ENCODE assay signal across 31 cellular contexts in the genomic region with DNA sequence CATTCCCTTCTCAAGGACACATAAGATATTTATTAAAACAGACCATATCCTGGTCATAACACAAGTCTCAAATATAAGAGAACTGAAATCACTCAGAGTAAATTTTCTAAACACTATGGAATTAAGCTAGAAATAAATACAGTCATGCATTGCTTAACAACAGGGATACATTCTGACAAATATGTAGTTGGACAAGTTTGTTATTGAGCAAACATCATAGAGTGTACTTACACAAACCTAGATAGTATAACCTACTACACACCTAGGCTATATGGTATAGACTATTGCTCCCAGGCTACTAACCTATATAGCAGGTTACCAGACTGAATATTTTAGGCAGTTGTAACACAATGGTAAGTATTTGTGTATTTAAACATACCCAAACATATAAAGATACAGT.
"Had no signal": no experiment of that assay in that cellular context is flagged by ENCODE, and none has a peak within 500 bp of the region (broad histone marks: within the 10 kb centered on the region; RNA-seq: fewer than 3 reads in every experiment).

No MANE protein-coding gene starts in this region.

- H3K4me3 Mint-ChIP-seq: activated B cell treated with CpG ODN at 0.5 μM for 24 hours; activated CD4-positive, alpha-beta memory T cell treated with anti-CD3 and anti-CD28 coated beads for 36 hours; activated CD4-positive, alpha-beta T cell treated with anti-CD3 and anti-CD28 coated beads, Interleukin-2, amount 10 ng/mL, durations not matched to agents 24 days and 14 days; activated CD8-positive, alpha-beta T cell treated with anti-CD3 and anti-CD28 coated beads for 36 hours; activated naive CD4-positive, alpha-beta T cell treated with anti-CD3 and anti-CD28 coated beads, Interleukin-2, amount 10 ng/mL, durations not matched to agents 7 days and 5 days; activated naive CD4-positive, alpha-beta T cell treated with anti-CD3 and anti-CD28 coated beads, Interleukin-2, amount 50 U/mL, for 24 hours; activated naive CD8-positive, alpha-beta T cell; activated naive CD8-positive, alpha-beta T cell treated with anti-CD3 and anti-CD28 coated beads, Interleukin-2, amount 10 ng/mL, durations not matched to agents 7 days and 5 days; activated naive CD8-positive, alpha-beta T cell treated with anti-CD3 and anti-CD28 coated beads, Interleukin-2, amount 50 U/mL, for 24 hours; brain; T-helper 1 cell treated with Interleukin-12 subunit alpha and Interleukin-12 subunit beta and Interleukin-4 antibody, amounts not matched to agents 30 μg/mL and 1 μg/mL, for 36 hours; T-helper 2 cell treated with Interferon-gamma antibody and Interleukin-4, amounts not matched to agents 5 μg/mL and 100 μg/mL, for 36 hours had no signal

- H3K36me3 Mint-ChIP-seq: activated CD4-positive, alpha-beta memory T cell treated with anti-CD3 and anti-CD28 coated beads for 36 hours; activated naive CD4-positive, alpha-beta T cell treated with anti-CD3 and anti-CD28 coated beads, Interleukin-2, amount 10 ng/mL, durations not matched to agents 7 days and 5 days; activated naive CD8-positive, alpha-beta T cell treated with anti-CD3 and anti-CD28 coated beads, Interleukin-2, amount 10 ng/mL, durations not matched to agents 7 days and 5 days; brain had no signal

- FAIRE-seq: TTC549 had no signal

- H3K27me3 ChIP-seq: ascending aorta had no signal

- H3K27me3 Mint-ChIP-seq: activated B cell treated with CpG ODN at 0.5 μM for 24 hours, brain had no signal

- H3K36me3 ChIP-seq: ascending aorta had no signal

- H3K4me3 ChIP-seq: ascending aorta had no signal

- H3K9me3 Mint-ChIP-seq: activated B cell treated with CpG ODN at 0.5 μM for 24 hours; activated CD4-positive, alpha-beta memory T cell treated with anti-CD3 and anti-CD28 coated beads for 36 hours; activated CD4-positive, alpha-beta T cell treated with anti-CD3 and anti-CD28 coated beads, Interleukin-2, amount 10 ng/mL, durations not matched to agents 24 days and 14 days; activated CD8-positive, alpha-beta T cell treated with anti-CD3 and anti-CD28 coated beads for 36 hours; activated naive CD4-positive, alpha-beta T cell treated with anti-CD3 and anti-CD28 coated beads, Interleukin-2, amount 10 ng/mL, durations not matched to agents 7 days and 5 days; activated naive CD4-positive, alpha-beta T cell treated with anti-CD3 and anti-CD28 coated beads, Interleukin-2, amount 50 U/mL, for 24 hours; activated naive CD8-positive, alpha-beta T cell treated with anti-CD3 and anti-CD28 coated beads, Interleukin-2, amount 10 ng/mL, durations not matched to agents 7 days and 5 days; activated naive CD8-positive, alpha-beta T cell treated with anti-CD3 and anti-CD28 coated beads, Interleukin-2, amount 50 U/mL, for 24 hours; activated T-helper 2 cell treated with anti-CD3 and anti-CD28 coated beads, Interferon-gamma antibody, Interleukin-2, Interleukin-4, amounts not matched to agents 10 μg/mL and 5 μg/mL and 100 μg/mL, durations not matched to agents 14 hours and 24 hours and 36 hours; T-helper 1 cell treated with Interleukin-12 subunit alpha and Interleukin-12 subunit beta and Interleukin-4 antibody, amounts not matched to agents 30 μg/mL and 1 μg/mL, for 36 hours; T-helper 2 cell treated with Interferon-gamma antibody and Interleukin-4, amounts not matched to agents 5 μg/mL and 100 μg/mL, for 36 hours had no signal

- DNase-seq: activated B cell treated with CpG ODN at 0.5 μM for 24 hours; activated CD4-positive, alpha-beta memory T cell treated with anti-CD3 and anti-CD28 coated beads for 36 hours; activated CD4-positive, alpha-beta T cell treated with anti-CD3 and anti-CD28 coated beads for 4 hours; activated CD4-positive, alpha-beta T cell treated with anti-CD3 and anti-CD28 coated beads, Interleukin-2, amount 10 ng/mL, durations not matched to agents 24 days and 14 days; activated CD4-positive, alpha-beta T cell treated with anti-CD3 and anti-CD28 coated beads, Interleukin-2, amount 50 U/mL, for 1 hour; activated CD4-positive, alpha-beta T cell treated with anti-CD3 and anti-CD28 coated beads, Interleukin-2, amount 50 U/mL, for 4 hours; activated CD4-positive, CD25-positive, alpha-beta regulatory T cell treated with anti-CD3 and anti-CD28 coated beads, Interleukin-2, amount 50 U/mL, for 72 hours; activated CD8-positive, alpha-beta memory T cell treated with anti-CD3 and anti-CD28 coated beads, Interleukin-2, amount 50 U/mL, for 4 hours; activated CD8-positive, alpha-beta T cell treated with anti-CD3 and anti-CD28 coated beads for 36 hours; activated effector memory CD4-positive, alpha-beta T cell treated with Interleukin-2 at 50 U/mL for 16 hours; activated gamma-delta T cell; activated naive CD4-positive, alpha-beta T cell treated with anti-CD3 and anti-CD28 coated beads, Interleukin-2, amount 10 ng/mL, durations not matched to agents 7 days and 5 days; activated naive CD4-positive, alpha-beta T cell treated with Interleukin-2 at 50 U/mL for 16 hours; activated naive CD8-positive, alpha-beta T cell treated with anti-CD3 and anti-CD28 coated beads, Interleukin-2, amount 10 ng/mL, durations not matched to agents 7 days and 5 days; activated naive CD8-positive, alpha-beta T cell treated with anti-CD3 and anti-CD28 coated beads, Interleukin-2, amount 50 U/mL, for 24 hours; activated T-cell treated with anti-CD3 and anti-CD28 coated beads for 4 hours; activated T-cell treated with anti-CD3 and anti-CD28 coated beads, Interleukin-2, amount 50 U/mL, for 1 hour; activated T-cell treated with anti-CD3 and anti-CD28 coated beads, Interleukin-2, amount 50 U/mL, for 48 hours; amygdala; anterior cingulate cortex; central memory CD4-positive, alpha-beta T cell; T-helper 2 cell; T-helper 9 cell had no signal

- ATAC-seq: activated CD8-positive, alpha-beta T cell treated with anti-CD3 and anti-CD28 coated beads for 36 hours; activated naive CD8-positive, alpha-beta T cell treated with anti-CD3 and anti-CD28 coated beads, Interleukin-2, amount 50 U/mL, for 24 hours had no signal

- H3K4me1 Mint-ChIP-seq: activated B cell treated with CpG ODN at 0.5 μM for 24 hours; activated CD4-positive, alpha-beta T cell treated with anti-CD3 and anti-CD28 coated beads, Interleukin-2, amount 10 ng/mL, durations not matched to agents 24 days and 14 days; activated naive CD4-positive, alpha-beta T cell treated with anti-CD3 and anti-CD28 coated beads, Interleukin-2, amount 10 ng/mL, durations not matched to agents 7 days and 5 days; activated naive CD4-positive, alpha-beta T cell treated with anti-CD3 and anti-CD28 coated beads, Interleukin-2, amount 50 U/mL, for 24 hours; activated naive CD8-positive, alpha-beta T cell treated with anti-CD3 and anti-CD28 coated beads, Interleukin-2, amount 10 ng/mL, durations not matched to agents 7 days and 5 days; activated naive CD8-positive, alpha-beta T cell treated with anti-CD3 and anti-CD28 coated beads, Interleukin-2, amount 50 U/mL, for 24 hours had no signal
